Comparison of ENCODE assay signal across 8 cellular contexts in genomic region chr1:62271932-62272728, GRCh38. TPM values are rescaled to one million over a fixed set of nuclear protein-coding genes. Genes with fewer than 3 reads are reported as not detected.
DNase-seq lines count a peak whose midpoint lies in the region; ATAC-seq lines count a peak whose summit lies in the region.

No MANE protein-coding gene starts in this region.

- H3K9me3 Mint-ChIP-seq in activated CD4-positive, alpha-beta memory T cell treated with anti-CD3 and anti-CD28 coated beads for 36 hours = peaks cover 3% of the 10 kb centered on the region

- H3K27ac Mint-ChIP-seq in activated CD4-positive, alpha-beta memory T cell treated with anti-CD3 and anti-CD28 coated beads for 36 hours = peak overlapping the region; percentile 70

- ATAC-seq in GM21390 (IDR thresholded peaks at IDR 0.05; ENCODE audit: unreplicated experiment) = peak; percentile 96
- ATAC-seq in HG03558 (IDR thresholded peaks at IDR 0.05; ENCODE audit: extremely low read depth, unreplicated experiment) = peak; percentile 89

- H3K36me3 Mint-ChIP-seq in activated CD4-positive, alpha-beta memory T cell treated with anti-CD3 and anti-CD28 coated beads for 36 hours = no peaks in the 10 kb centered on the region

- POLR2A ChIA-PET in activated CD4-positive, alpha-beta memory T cell treated with anti-CD3 and anti-CD28 coated beads for 36 hours (lab: Charles Lee) = no interaction called here

- H3K4me3 Mint-ChIP-seq in activated CD4-positive, alpha-beta memory T cell treated with anti-CD3 and anti-CD28 coated beads for 36 hours = no peak overlapping the region

- H3K27me3 Mint-ChIP-seq in activated CD4-positive, alpha-beta memory T cell treated with anti-CD3 and anti-CD28 coated beads for 36 hours = no peaks in the 10 kb centered on the region

- CTCF ChIA-PET in activated CD4-positive, alpha-beta memory T cell treated with anti-CD3 and anti-CD28 coated beads for 36 hours (lab: Charles Lee) = no interaction called here

- DNase-seq in EH (ENCODE audit: low read depth) (peak; percentile 8), medulla oblongata (ENCODE audit: extremely low spot score) (peak; percentile 38), NCI-H187 (lab: John Stamatoyannopoulos, UW) (no peak), NCI-H2107 (lab: John Stamatoyannopoulos, UW) (no peak), NCI-H345 (lab: John Stamatoyannopoulos, UW) (no peak)
- peak; percentile 74 for DNase-seq in activated CD4-positive, alpha-beta memory T cell treated with anti-CD3 and anti-CD28 coated beads for 36 hours

- intact Hi-C loops in activated CD4-positive, alpha-beta memory T cell treated with anti-CD3 and anti-CD28 coated beads for 36 hours (cut with micrococcal nuclease) = loop anchor here (1.0 kb wide), 1 partner anchor 164 kb away; no protein-coding TSS in a partner anchor

- peaks cover 20% of the 10 kb centered on the region for H3K4me1 Mint-ChIP-seq in activated CD4-positive, alpha-beta memory T cell treated with anti-CD3 and anti-CD28 coated beads for 36 hours (ENCODE audit: low read depth)

RNA-seq across cellular contexts. Expression of gene KANK4, which starts 47.1 kb away (rescaled TPM):
- total RNA-seq in activated CD4-positive, alpha-beta memory T cell treated with anti-CD3 and anti-CD28 coated beads for 36 hours = not detected

Comparison
In these comparisons a context has a peak if more than half of its experiments do, and no peak if none do; other contexts are left out.
1. DNase-seq: peak in EH (single experiment), activated CD4-positive, alpha-beta memory T cell treated with anti-CD3 and anti-CD28 coated beads for 36 hours (single experiment) and medulla oblongata (single experiment); none in NCI-H187 (0 of 2), NCI-H2107 (single experiment) and NCI-H345 (single experiment).